ENCODE assay signal across 8 cellular contexts in the genomic region with DNA sequence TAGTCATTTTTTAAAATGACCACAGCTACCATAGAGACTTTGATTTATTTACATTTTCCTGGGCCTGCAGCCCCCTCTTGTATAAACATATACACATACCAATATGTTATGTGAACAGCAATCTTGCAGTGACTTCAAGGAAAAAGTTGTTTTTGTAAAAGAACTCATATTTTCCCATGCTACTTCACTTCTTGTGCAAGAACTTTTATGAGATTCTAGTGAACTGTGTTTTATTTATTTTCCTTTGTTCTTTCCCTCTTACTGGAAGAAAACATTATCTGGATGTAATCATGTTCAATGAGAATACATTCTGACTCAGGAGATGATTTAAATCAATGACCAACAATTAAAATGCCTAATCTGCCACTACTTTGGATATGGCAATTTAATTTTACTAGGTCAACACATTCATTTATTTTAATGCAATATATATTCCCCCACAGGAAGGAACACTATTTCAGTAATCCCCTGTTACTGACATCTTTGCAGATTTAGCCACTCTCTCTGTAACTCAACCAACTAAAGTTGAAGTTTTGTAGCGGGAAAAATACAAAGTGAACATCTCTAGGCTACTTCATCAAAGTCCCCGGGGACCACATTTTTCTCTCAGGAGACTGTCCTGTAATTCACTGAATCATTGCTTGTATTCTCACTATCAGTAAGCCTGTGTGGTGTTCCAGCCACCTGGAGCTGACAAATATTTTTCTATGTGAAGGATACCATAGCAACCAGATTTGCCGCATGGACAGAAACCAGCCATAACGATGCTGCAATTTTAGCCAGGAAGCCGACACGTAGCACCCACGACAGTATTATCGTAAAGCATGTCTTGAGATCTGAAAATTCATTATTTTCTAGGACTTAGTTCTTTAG.
DNase-seq lines count a peak whose midpoint lies in the region; ATAC-seq and TF ChIP-seq lines count a peak whose summit lies in the region.

No MANE protein-coding gene starts in this region.

- TF ChIP-seq CTCF in Panc1 (IDR thresholded peaks at IDR 0.05), result no peak
- TF ChIP-seq CTCF in left ventricle myocardium inferior (IDR thresholded peaks at IDR 0.05; ENCODE audit: borderline replicate concordance), result no peak

- peaks cover 6% of the 10 kb centered on the region; the same call in 1 of the 2 replicates for H3K4me1 ChIP-seq in Panc1 (ENCODE audit: control insufficient read depth, insufficient read depth, low read length)
- H3K4me1 ChIP-seq in left ventricle myocardium inferior, result peaks cover 99% of the 10 kb centered on the region

- intact Hi-C loops in Panc1 (cut with micrococcal nuclease; ENCODE audit: unreplicated experiment), result no loop called here
- intact Hi-C loops in left ventricle myocardium inferior (cut with micrococcal nuclease), result no loop called here

- H3K36me3 ChIP-seq in Panc1 (ENCODE audit: control insufficient read depth, insufficient read depth, low read length) (no peaks in the 10 kb centered on the region; the same call in 1 of the 2 replicates), left ventricle myocardium inferior (no peaks in the 10 kb centered on the region)

- DNase-seq in Panc1 (ENCODE audit: low read depth, low spot score), result no peak
- DNase-seq in left ventricle myocardium inferior, result no peak
- DNase-seq in effector CD4-positive, alpha-beta T cell, result no peak
- no peak for DNase-seq in COLO668 (lab: John Stamatoyannopoulos, UW; ENCODE audit: unreplicated experiment)
- DNase-seq in GM19240 (ENCODE audit: insufficient read length, low spot score), result no peak
- DNase-seq in stimulated activated CD4-positive, alpha-beta T cell treated with anti-CD3 and anti-CD28 coated beads, Interleukin-2, amount 100 ng/mL, for 48 hours, result no peak

- no TSS peak for BruUV-seq in Panc1 (replicated peaks; lab: Mats Ljungman, UMichigan)

- in situ Hi-C loops in Panc1 (cut with HindIII; ENCODE audit: low pct_unique_long_range_greater_than_20kb, low sequenced_read_pairs), result no loop called here

- ATAC-seq in GM18858 (IDR thresholded peaks at IDR 0.05; ENCODE audit: unreplicated experiment), result peak; percentile 93
- ATAC-seq in HG02678 (IDR thresholded peaks at IDR 0.05; ENCODE audit: unreplicated experiment), result peak; percentile 87
- no peak for ATAC-seq in Panc1

- H3K27me3 ChIP-seq in Panc1 (ENCODE audit: control insufficient read depth, insufficient read depth, low read length) (no peaks in the 10 kb centered on the region), left ventricle myocardium inferior (ENCODE audit: low read depth) (no peaks in the 10 kb centered on the region)

- POLR2A ChIA-PET in Panc1 (lab: Charles Lee), result no interaction called here

- H3K9me3 ChIP-seq in Panc1 (ENCODE audit: control insufficient read depth, insufficient read depth, low read depth, low read length) (no peaks in the 10 kb centered on the region), left ventricle myocardium inferior (replicated peaks) (no peaks in the 10 kb centered on the region)

- H3K4me3 ChIP-seq in Panc1 (ENCODE audit: low read depth in 2 of 2, low read length in 2 of 2) (no peak overlapping the region), left ventricle myocardium inferior (peak overlapping the region; percentile 22)

- CTCF ChIA-PET in Panc1 (lab: Charles Lee), result no interaction called here

- H3K27ac ChIP-seq in Panc1 (ENCODE audit: low read length) (peak overlapping the region; percentile 39; the same call in 1 of the 2 replicates), left ventricle myocardium inferior (replicated peaks) (peak overlapping the region; percentile 51)
